Comparison of ENCODE assay signal across 9 cellular contexts in the genomic region with DNA sequence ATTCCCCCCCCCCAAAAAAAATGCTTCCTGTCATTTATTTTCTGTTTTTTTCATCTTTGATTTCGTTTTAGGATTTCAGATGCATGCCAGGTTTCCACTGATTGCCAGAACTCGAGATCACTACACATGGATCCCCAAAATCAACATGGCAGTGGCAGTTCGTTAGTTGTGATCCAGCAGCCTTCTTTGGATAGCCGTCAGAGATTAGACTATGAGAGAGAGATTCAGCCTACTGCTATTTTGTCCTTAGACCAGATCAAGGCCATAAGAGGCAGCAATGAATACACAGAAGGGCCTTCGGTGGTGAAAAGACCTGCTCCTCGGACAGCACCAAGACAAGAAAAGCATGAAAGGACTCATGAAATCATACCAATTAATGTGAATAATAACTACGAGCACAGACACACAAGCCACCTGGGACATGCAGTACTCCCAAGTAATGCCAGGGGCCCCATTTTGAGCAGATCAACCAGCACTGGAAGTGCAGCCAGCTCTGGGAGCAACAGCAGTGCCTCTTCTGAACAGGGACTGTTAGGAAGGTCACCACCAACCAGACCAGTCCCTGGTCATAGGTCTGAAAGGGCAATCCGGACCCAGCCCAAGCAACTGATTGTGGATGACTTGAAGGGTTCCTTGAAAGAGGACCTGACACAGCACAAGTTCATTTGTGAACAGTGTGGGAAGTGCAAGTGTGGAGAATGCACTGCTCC. TPM values are rescaled to one million over a fixed set of nuclear protein-coding genes. Genes with fewer than 3 reads are reported as not detected.
A peak's percentile ranks its signal among the peaks of the same experiment; 100 is the strongest.
DNase-seq lines count a peak whose midpoint lies in the region; ATAC-seq and TF ChIP-seq lines count a peak whose summit lies in the region.
"Had no signal": no experiment of that assay in that cellular context is flagged by ENCODE, and none has a peak within 500 bp of the region (broad histone marks: within the 10 kb centered on the region; RNA-seq: fewer than 3 reads in every experiment).

No MANE protein-coding gene starts in this region.

- H2BK5ac ChIP-seq in mesenchymal stem cell (ENCODE audit: low read depth, low read length, poor library complexity, severe bottlenecking), result no peak overlapping the region

- peak overlapping the region; percentile 93 for H3K9ac ChIP-seq in mesenchymal stem cell (ENCODE audit: low read length)

- peak overlapping the region; percentile 31 for H4K8ac ChIP-seq in mesenchymal stem cell (ENCODE audit: low read length)

- POLR2A ChIA-PET in activated CD4-positive, alpha-beta T cell treated with anti-CD3 and anti-CD28 coated beads for 36 hours (lab: Charles Lee), result no interaction called here
- POLR2A ChIA-PET in MCF 10A (lab: Yijun Ruan, JAX), result interaction anchor here (1.0 to 5.4 kb wide), 3 partner anchors 16 to 248 kb away, joined by 3 to 25 read pairs (median 3); no protein-coding TSS in a partner anchor

- H3K36me3 Mint-ChIP-seq in activated CD4-positive, alpha-beta T cell treated with anti-CD3 and anti-CD28 coated beads for 36 hours (ENCODE audit: low read depth), result peaks cover 73% of the 10 kb centered on the region
- H3K36me3 Mint-ChIP-seq in MCF 10A (ENCODE audit: insufficient read depth, unreplicated experiment), result peaks cover 28% of the 10 kb centered on the region

- no peak for DNase-seq in activated CD4-positive, alpha-beta T cell treated with anti-CD3 and anti-CD28 coated beads for 36 hours
- no peak for DNase-seq in activated CD4-positive, alpha-beta T cell treated with anti-CD3 and anti-CD28 coated beads, Interleukin-2, amount 50 U/mL, for 48 hours
- DNase-seq in MCF 10A (ENCODE audit: unreplicated experiment) (no peak), mesenchymal stem cell (no peak), suprapubic skin (ENCODE audit: low spot score in 2 of 2) (no peak)
- DNase-seq: KBM-7 had no signal

- no TSS peak for BruUV-seq in MCF 10A (replicated peaks; lab: Mats Ljungman, UMichigan)

- peak overlapping the region; percentile 28 for H3K27ac Mint-ChIP-seq in activated CD4-positive, alpha-beta T cell treated with anti-CD3 and anti-CD28 coated beads for 36 hours
- no peak overlapping the region for H3K27ac Mint-ChIP-seq in MCF 10A (ENCODE audit: low read depth, unreplicated experiment)

- peak overlapping the region in 1 of 2 experiments; percentile 38 for H2BK12ac ChIP-seq in mesenchymal stem cell (ENCODE audit: low read length in 2 of 2)

- CTCF ChIA-PET in activated CD4-positive, alpha-beta T cell treated with anti-CD3 and anti-CD28 coated beads for 36 hours (lab: Charles Lee), result no interaction called here
- CTCF ChIA-PET in MCF 10A (lab: Yijun Ruan, JAX), result interaction anchor here (0.6 to 5.5 kb wide), 2 partner anchors 260 to 1582 kb away, joined by 3 to 23 read pairs; no protein-coding TSS in a partner anchor

- H3K4me3 ChIP-seq in mesenchymal stem cell (ENCODE audit: insufficient read depth in 1 of 2, low read depth in 1 of 2, low read length in 2 of 2) (peak overlapping the region in 1 of 2 experiments; percentile 92), suprapubic skin (peak overlapping the region; percentile 92)

- peaks cover 6% of the 10 kb centered on the region for H3K79me1 ChIP-seq in mesenchymal stem cell (replicated peaks; ENCODE audit: low read length, poor library complexity, severe bottlenecking)

- H3K9me3 Mint-ChIP-seq in activated CD4-positive, alpha-beta T cell treated with anti-CD3 and anti-CD28 coated beads for 36 hours (ENCODE audit: low read depth), result no peaks in the 10 kb centered on the region
- H3K9me3 Mint-ChIP-seq in MCF 10A (ENCODE audit: unreplicated experiment), result no peaks in the 10 kb centered on the region

- intact Hi-C loops in activated CD4-positive, alpha-beta T cell treated with anti-CD3 and anti-CD28 coated beads for 36 hours (cut with DNase I, micrococcal nuclease), result no loop called here
- intact Hi-C loops in MCF 10A (cut with micrococcal nuclease), result no loop called here

- no peak for ATAC-seq in activated CD4-positive, alpha-beta T cell treated with anti-CD3 and anti-CD28 coated beads for 36 hours
- ATAC-seq in HG03108 (IDR thresholded peaks at IDR 0.05; ENCODE audit: unreplicated experiment) (no peak), GM18868 (IDR thresholded peaks at IDR 0.05; ENCODE audit: unreplicated experiment) (no peak), GM19395 (IDR thresholded peaks at IDR 0.05; ENCODE audit: unreplicated experiment) (no peak)

- H3K4me1 ChIP-seq in mesenchymal stem cell (ENCODE audit: control insufficient read depth, insufficient read depth, low read depth, low read length) (peaks cover 6% of the 10 kb centered on the region), suprapubic skin (peaks cover 51% of the 10 kb centered on the region)

- H3K27me3 ChIP-seq in mesenchymal stem cell (ENCODE audit: control insufficient read depth in 1 of 2, insufficient read depth in 1 of 2, low read length in 2 of 2) (no peaks in the 10 kb centered on the region), suprapubic skin (no peaks in the 10 kb centered on the region)

- peaks cover 14 to 29% of the 10 kb centered on the region in 2 experiments for H3K36me3 ChIP-seq in mesenchymal stem cell (ENCODE audit: control insufficient read depth in 1 of 2, insufficient read depth in 2 of 2, low read depth in 1 of 2, low read length in 2 of 2)
- peaks cover 13% of the 10 kb centered on the region for H3K36me3 ChIP-seq in suprapubic skin

- peak overlapping the region; percentile 64 for H3K4me3 Mint-ChIP-seq in activated CD4-positive, alpha-beta T cell treated with anti-CD3 and anti-CD28 coated beads for 36 hours
- H3K4me3 Mint-ChIP-seq in MCF 10A (ENCODE audit: unreplicated experiment), result peak overlapping the region; percentile 92

- peak overlapping the region in 1 of 2 experiments; percentile 6 for H3K4ac ChIP-seq in mesenchymal stem cell (ENCODE audit: low read depth in 1 of 2, low read length in 2 of 2)

- peak overlapping the region in 1 of 2 experiments; percentile 68 for H3K14ac ChIP-seq in mesenchymal stem cell (ENCODE audit: low read length in 2 of 2)

- peak overlapping the region; percentile 43 for H4K91ac ChIP-seq in mesenchymal stem cell (ENCODE audit: low read length)

- WGBS in mesenchymal stem cell, result 69% methylated on average over 8 of the region's 8 CpGs
- 37% methylated on average over 8 of the region's 8 CpGs for WGBS in suprapubic skin

- peak overlapping the region; percentile 27 for H3K4me2 ChIP-seq in mesenchymal stem cell (ENCODE audit: low read length, poor library complexity, severe bottlenecking)

- peaks cover 27% of the 10 kb centered on the region for H3K4me1 Mint-ChIP-seq in activated CD4-positive, alpha-beta T cell treated with anti-CD3 and anti-CD28 coated beads for 36 hours
- peaks cover 10% of the 10 kb centered on the region for H3K4me1 Mint-ChIP-seq in MCF 10A (ENCODE audit: insufficient read depth, unreplicated experiment)

- H3K27me3 Mint-ChIP-seq in activated CD4-positive, alpha-beta T cell treated with anti-CD3 and anti-CD28 coated beads for 36 hours, result peaks cover 2% of the 10 kb centered on the region
- no peaks in the 10 kb centered on the region for H3K27me3 Mint-ChIP-seq in MCF 10A (ENCODE audit: insufficient read depth, unreplicated experiment)

- peak overlapping the region; percentile 41 to 57 for H3K18ac ChIP-seq in mesenchymal stem cell (ENCODE audit: low read depth in 1 of 2, low read length in 2 of 2)

- H3K23ac ChIP-seq in mesenchymal stem cell (ENCODE audit: low read length in 2 of 2), result no peak overlapping the region

- TF ChIP-seq EP300 in suprapubic skin (IDR thresholded peaks at IDR 0.05), result no peak

- H2BK15ac ChIP-seq in mesenchymal stem cell (ENCODE audit: low read depth, poor library complexity, severe bottlenecking), result no peak overlapping the region

- TF ChIP-seq POLR2A in suprapubic skin (IDR thresholded peaks at IDR 0.05), result no peak

- TF ChIP-seq CTCF in MCF 10A (IDR thresholded peaks at IDR 0.05; ENCODE audit: unreplicated experiment) (no peak), suprapubic skin (IDR thresholded peaks at IDR 0.05) (no peak)

- H3K27ac ChIP-seq in mesenchymal stem cell (ENCODE audit: low read length, poor library complexity, severe bottlenecking) (no peak overlapping the region), suprapubic skin (peak overlapping the region; percentile 97)

- H2BK120ac ChIP-seq in mesenchymal stem cell (ENCODE audit: low read depth, low read length), result peak overlapping the region; percentile 42

- peak overlapping the region; percentile 64 for H2AK5ac ChIP-seq in mesenchymal stem cell (ENCODE audit: low read length, severe bottlenecking)

- H3K9me3 ChIP-seq in mesenchymal stem cell (ENCODE audit: control insufficient read depth, low read length) (no peaks in the 10 kb centered on the region), suprapubic skin (no peaks in the 10 kb centered on the region)

- H2AFZ ChIP-seq in mesenchymal stem cell (ENCODE audit: low read depth, low read length), result no peak overlapping the region

RNA-seq across cellular contexts. Expression of a gene that starts 5.0 kb away (rescaled TPM):
- total RNA-seq in activated CD4-positive, alpha-beta T cell treated with anti-CD3 and anti-CD28 coated beads for 36 hours, result 10 to 100 TPM; 51.2 to 52.0 TPM
- 4.3 and 5.6 TPM in 2 replicates for total RNA-seq in MCF 10A (2022)
- 106 TPM for polyA plus RNA-seq in mesenchymal stem cell (2013, experiment 1 of 2)
- polyA plus RNA-seq in mesenchymal stem cell (2013, experiment 2 of 2), result 105 TPM
- total RNA-seq in suprapubic skin, result 100 to 1,000 TPM; 113 to 381 (median 206) TPM
